32 cellular contexts compared by ENCODE assay signal in genomic region chr5:88552406-88552805, GRCh38.
"Had no signal": no experiment of that assay in that cellular context is flagged by ENCODE, and none has a peak within 500 bp of the region (broad histone marks: within the 10 kb centered on the region; RNA-seq: fewer than 3 reads in every experiment).

No MANE protein-coding gene starts in this region.

- H3K27ac Mint-ChIP-seq: activated CD4-positive, alpha-beta T cell treated with anti-CD3 and anti-CD28 coated beads, Interleukin-2, amount 10 ng/mL, durations not matched to agents 24 days and 14 days; activated CD8-positive, alpha-beta T cell treated with anti-CD3 and anti-CD28 coated beads for 36 hours; activated naive CD4-positive, alpha-beta T cell treated with anti-CD3 and anti-CD28 coated beads, Interleukin-2, amount 50 U/mL, for 72 hours; activated T-cell treated with anti-CD3 and anti-CD28 coated beads, Interleukin-2, amount 50 U/mL, for 24 hours; activated T-helper 2 cell treated with anti-CD3 and anti-CD28 coated beads, Interferon-gamma antibody, Interleukin-2, Interleukin-4, amounts not matched to agents 10 μg/mL and 5 μg/mL and 100 μg/mL, durations not matched to agents 14 hours and 24 hours and 36 hours; T-helper 1 cell treated with Interleukin-12 subunit alpha and Interleukin-12 subunit beta and Interleukin-4 antibody, amounts not matched to agents 30 μg/mL and 1 μg/mL, for 36 hours; T-helper 2 cell treated with Interferon-gamma antibody and Interleukin-4, amounts not matched to agents 5 μg/mL and 100 μg/mL, for 36 hours had no signal

- H3K27ac ChIP-seq: adrenal gland, body of pancreas, Peyer's patch, SJSA1 had no signal

- H3K4me2 ChIP-seq: SK-N-SH had no signal

- H3K9me3 ChIP-seq: adrenal gland, body of pancreas, Peyer's patch, SJSA1, SK-N-SH had no signal

- H3K4me1 ChIP-seq: adrenal gland, body of pancreas, Peyer's patch had no signal

- H3K4me3 Mint-ChIP-seq: activated CD4-positive, alpha-beta T cell treated with anti-CD3 and anti-CD28 coated beads, Interleukin-2, amount 10 ng/mL, durations not matched to agents 24 days and 14 days; activated CD8-positive, alpha-beta T cell treated with anti-CD3 and anti-CD28 coated beads for 36 hours; activated T-cell treated with anti-CD3 and anti-CD28 coated beads, Interleukin-2, amount 50 U/mL, for 24 hours; T-helper 1 cell treated with Interleukin-12 subunit alpha and Interleukin-12 subunit beta and Interleukin-4 antibody, amounts not matched to agents 30 μg/mL and 1 μg/mL, for 36 hours; T-helper 2 cell treated with Interferon-gamma antibody and Interleukin-4, amounts not matched to agents 5 μg/mL and 100 μg/mL, for 36 hours had no signal

- H3K4me3 ChIP-seq: adrenal gland, body of pancreas, Peyer's patch, SJSA1 had no signal

- H3K27me3 ChIP-seq: adrenal gland, body of pancreas, Peyer's patch, SJSA1 had no signal

- H3K9me3 Mint-ChIP-seq: activated CD4-positive, alpha-beta T cell treated with anti-CD3 and anti-CD28 coated beads, Interleukin-2, amount 10 ng/mL, durations not matched to agents 24 days and 14 days; activated CD8-positive, alpha-beta T cell treated with anti-CD3 and anti-CD28 coated beads for 36 hours; activated naive CD4-positive, alpha-beta T cell treated with anti-CD3 and anti-CD28 coated beads, Interleukin-2, amount 50 U/mL, for 72 hours; activated T-cell treated with anti-CD3 and anti-CD28 coated beads, Interleukin-2, amount 50 U/mL, for 24 hours; activated T-helper 2 cell treated with anti-CD3 and anti-CD28 coated beads, Interferon-gamma antibody, Interleukin-2, Interleukin-4, amounts not matched to agents 10 μg/mL and 5 μg/mL and 100 μg/mL, durations not matched to agents 14 hours and 24 hours and 36 hours; T-helper 1 cell treated with Interleukin-12 subunit alpha and Interleukin-12 subunit beta and Interleukin-4 antibody, amounts not matched to agents 30 μg/mL and 1 μg/mL, for 36 hours; T-helper 2 cell treated with Interferon-gamma antibody and Interleukin-4, amounts not matched to agents 5 μg/mL and 100 μg/mL, for 36 hours had no signal

- H3K9ac ChIP-seq: SK-N-SH had no signal

- H3K36me3 Mint-ChIP-seq: activated naive CD4-positive, alpha-beta T cell treated with anti-CD3 and anti-CD28 coated beads, Interleukin-2, amount 50 U/mL, for 72 hours had no signal

- H3K27me3 Mint-ChIP-seq: activated CD8-positive, alpha-beta T cell treated with anti-CD3 and anti-CD28 coated beads for 36 hours had no signal

- H3K4me1 Mint-ChIP-seq: activated CD4-positive, alpha-beta T cell treated with anti-CD3 and anti-CD28 coated beads, Interleukin-2, amount 10 ng/mL, durations not matched to agents 24 days and 14 days had no signal

- H3K36me3 ChIP-seq: adrenal gland, Peyer's patch, SJSA1 had no signal

- ATAC-seq: activated CD8-positive, alpha-beta T cell treated with anti-CD3 and anti-CD28 coated beads for 36 hours; activated naive CD4-positive, alpha-beta T cell treated with anti-CD3 and anti-CD28 coated beads, Interleukin-2, amount 50 U/mL, for 72 hours; body of pancreas; PC-3 had no signal

- DNase-seq: activated CD4-positive, alpha-beta T cell treated with anti-CD3 and anti-CD28 coated beads, Interleukin-2, amount 10 ng/mL, durations not matched to agents 24 days and 14 days; activated CD4-positive, alpha-beta T cell treated with anti-CD3 and anti-CD28 coated beads, Interleukin-2, amount 50 U/mL, for 4 hours; activated CD8-positive, alpha-beta T cell treated with anti-CD3 and anti-CD28 coated beads for 36 hours; activated gamma-delta T cell; activated naive CD4-positive, alpha-beta T cell treated with Interleukin-2 at 50 U/mL for 16 hours; activated T-cell treated with anti-CD3 and anti-CD28 coated beads, Interleukin-2, amount 50 U/mL, for 24 hours; adrenal gland; body of pancreas; central memory CD4-positive, alpha-beta T cell; Kasumi-1; KBM-7; MM.1S; MV-4-11; NCI-H1092 treated with DMSO at 0.1 percent for 48 hours; NCI-H1417; NCI-H146; NCI-H187; NCI-H2029 treated with DMSO at 0.1 percent for 48 hours; NCI-H2107; NCI-H2171; NCI-H510A; NK-92 treated with Interleukin-12 subunit alpha and Interleukin-12 subunit beta, amount 100 ng/mL, for 24 hours; PC-3; Peyer's patch; RPMI8226; SHP77 treated with DMSO at 0.1 percent for 48 hours; SK-N-SH had no signal
